In genomic region chr1:82625562-82625961, GRCh38 we compare ENCODE assay signal across 19 cellular contexts.
A peak's percentile ranks its signal among the peaks of the same experiment; 100 is the strongest.
DNase-seq lines count a peak whose midpoint lies in the region; ATAC-seq and TF ChIP-seq lines count a peak whose summit lies in the region.
"Had no signal": no experiment of that assay in that cellular context is flagged by ENCODE, and none has a peak within 500 bp of the region (broad histone marks: within the 10 kb centered on the region; RNA-seq: fewer than 3 reads in every experiment).

No MANE protein-coding gene starts in this region.

- no peak for ATAC-seq in naive thymus-derived CD4-positive, alpha-beta T cell
- ATAC-seq: HCT116 had no signal

- H3K9me3 Mint-ChIP-seq in naive thymus-derived CD4-positive, alpha-beta T cell = peaks cover 1 to 22% (median 8%) of the 10 kb centered on the region in 11 donors

- H3K27me3 ChIP-seq in naive thymus-derived CD4-positive, alpha-beta T cell (ENCODE audit: control insufficient read depth in 2 of 2, insufficient read depth in 2 of 2, low read length in 2 of 2) = no peaks in the 10 kb centered on the region

- no peak overlapping the region for H3K4me3 Mint-ChIP-seq in naive thymus-derived CD4-positive, alpha-beta T cell

- H3K36me3 ChIP-seq in naive thymus-derived CD4-positive, alpha-beta T cell (ENCODE audit: control insufficient read depth in 2 of 3, insufficient read depth in 3 of 3, low read length in 3 of 3) = no peaks in the 10 kb centered on the region

- no peak overlapping the region for H3K27ac ChIP-seq in naive thymus-derived CD4-positive, alpha-beta T cell (ENCODE audit: low read depth, low read length)
- H3K27ac ChIP-seq: C4-2B, KMS-11, PC-9, RWPE1 had no signal

- H3K27ac Mint-ChIP-seq in naive thymus-derived CD4-positive, alpha-beta T cell = no peak overlapping the region

- POLR2A ChIA-PET in naive thymus-derived CD4-positive, alpha-beta T cell (lab: Charles Lee) = no interaction called here

- no peaks in the 10 kb centered on the region for H3K4me1 ChIP-seq in naive thymus-derived CD4-positive, alpha-beta T cell (ENCODE audit: control insufficient read depth in 2 of 2, insufficient read depth in 2 of 2, low read length in 2 of 2)

- in situ Hi-C loops in astrocyte of the spinal cord (cut with HindIII; ENCODE audit: low sequenced_read_pairs) = no loop called here

- no peak overlapping the region for H3K4me3 ChIP-seq in astrocyte of the spinal cord (ENCODE audit: low read depth, low read length)
- H3K4me3 ChIP-seq in naive thymus-derived CD4-positive, alpha-beta T cell (ENCODE audit: low read length) = no peak overlapping the region
- H3K4me3 ChIP-seq: PC-9 had no signal

- intact Hi-C loops in naive thymus-derived CD4-positive, alpha-beta T cell (cut with micrococcal nuclease) = no loop called here
- intact Hi-C loops in posterior vena cava (cut with DNase I) = no loop called here

- no peaks in the 10 kb centered on the region for H3K36me3 Mint-ChIP-seq in naive thymus-derived CD4-positive, alpha-beta T cell

- DNase-seq in NCI-H2171 treated with DMSO at 0.1 percent for 48 hours (lab: John Stamatoyannopoulos, UW) (peak; percentile 11), NCI-H2171 (lab: John Stamatoyannopoulos, UW) (no peak), NAMALWA (ENCODE audit: low spot score) (peak; percentile 49), astrocyte of the spinal cord (ENCODE audit: low read depth, low spot score) (peak; percentile 23), RKO (ENCODE audit: low spot score) (no peak), posterior vena cava (ENCODE audit: low spot score) (no peak)
- peak in 5 of 9 donors; percentile 2 to 26 (median 18) for DNase-seq in naive thymus-derived CD4-positive, alpha-beta T cell
- no peak for DNase-seq in activated CD8-positive, alpha-beta memory T cell treated with anti-CD3 and anti-CD28 coated beads, Interleukin-2, amount 50 U/mL, for 4 hours
- DNase-seq: IMR-90, NCI-H1092, NCI-H146, NCI-H2029 treated with DMSO at 0.1 percent for 48 hours, NCI-H526, PC-9, T-helper 1 cell had no signal

- TF ChIP-seq CTCF in astrocyte of the spinal cord (IDR thresholded peaks at IDR 0.05; ENCODE audit: low read depth, low read length) = no peak

- CTCF ChIA-PET in naive thymus-derived CD4-positive, alpha-beta T cell (lab: Charles Lee) = no interaction called here

- peaks cover 0 to 6% (median 0%) of the 10 kb centered on the region in 5 donors for H3K27me3 Mint-ChIP-seq in naive thymus-derived CD4-positive, alpha-beta T cell

- no peaks in the 10 kb centered on the region for H3K9me3 ChIP-seq in naive thymus-derived CD4-positive, alpha-beta T cell (ENCODE audit: control insufficient read depth in 2 of 3, low read length in 3 of 3)

- H3K4me1 Mint-ChIP-seq in naive thymus-derived CD4-positive, alpha-beta T cell = no peaks in the 10 kb centered on the region

Comparison
In these comparisons a context has a peak if more than half of its experiments do, and no peak if none do; other contexts are left out.
1. DNase-seq: peak in NCI-H2171 treated with DMSO at 0.1 percent for 48 hours (single experiment), NAMALWA (single experiment), astrocyte of the spinal cord (single experiment) and naive thymus-derived CD4-positive, alpha-beta T cell (5 of 9); none in NCI-H2171 (single experiment), RKO (single experiment), activated CD8-positive, alpha-beta memory T cell treated with anti-CD3 and anti-CD28 coated beads, Interleukin-2, amount 50 U/mL, for 4 hours (single experiment) and posterior vena cava (single experiment).